ENCODE assay signal across 23 cellular contexts in genomic region chr13:50161052-50161451, GRCh38.
A peak's percentile ranks its signal among the peaks of the same experiment; 100 is the strongest.
DNase-seq lines count a peak whose midpoint lies in the region; FAIRE-seq and TF ChIP-seq lines count a peak whose summit lies in the region.
"Had no signal": no experiment of that assay in that cellular context is flagged by ENCODE, and none has a peak within 500 bp of the region (broad histone marks: within the 10 kb centered on the region; RNA-seq: fewer than 3 reads in every experiment).

No MANE protein-coding gene starts in this region.

- DNase-seq in AG08396 (ENCODE audit: low spot score), result peak; percentile 21
- DNase-seq in NCI-H226, result peak; percentile 52
- DNase-seq in brain microvascular endothelial cell, result peak; percentile 56
- peak; percentile 62 for DNase-seq in iris pigment epithelial cell (ENCODE audit: low read depth)
- no peak for DNase-seq in NCI-H2107 (lab: John Stamatoyannopoulos, UW)
- no peak for DNase-seq in NOMO-1 (lab: John Stamatoyannopoulos, UW; ENCODE audit: unreplicated experiment in 2 of 2)
- DNase-seq in GM12891 (ENCODE audit: insufficient read length, low spot score), result no peak
- DNase-seq in amniotic stem cell (lab: John Stamatoyannopoulos, UW), result no peak
- DNase-seq: activated CD4-positive, alpha-beta T cell treated with anti-CD3 and anti-CD28 coated beads, Interleukin-2, amount 10 ng/mL, durations not matched to agents 24 days and 14 days; activated CD8-positive, alpha-beta memory T cell treated with anti-CD3 and anti-CD28 coated beads, Interleukin-2, amount 50 U/mL, for 4 hours; activated gamma-delta T cell; DMS153; endodermal cell; gastrocnemius medialis; left lung; mucosa of descending colon; NCI-H2081; NCI-H524 treated with DMSO at 0.1 percent for 48 hours; stimulated activated CD4-positive, alpha-beta T cell treated with anti-CD3 and anti-CD28 coated beads, Interleukin-15, amount 100 ng/mL, for 24 hours; thyroid gland had no signal

- TF ChIP-seq POLR2A in GM12891 (IDR thresholded peaks at IDR 0.05; ENCODE audit: low read depth, low read length), result no peak

- no peaks in the 10 kb centered on the region for H3K36me3 ChIP-seq in brain microvascular endothelial cell (replicated peaks)
- H3K36me3 ChIP-seq: gastrocnemius medialis, left lung, thyroid gland had no signal

- TF ChIP-seq CTCF in brain microvascular endothelial cell (IDR thresholded peaks at IDR 0.05; ENCODE audit: low read depth, low read length, missing control alignments), result no peak

- no peak overlapping the region for H3K27ac ChIP-seq in brain microvascular endothelial cell
- H3K27ac ChIP-seq: C4-2B, gastrocnemius medialis, left lung, SK-N-MC, thyroid gland had no signal

- no peak overlapping the region for H3K4me3 ChIP-seq in brain microvascular endothelial cell (ENCODE audit: low read depth, low read length)
- H3K4me3 ChIP-seq: gastrocnemius medialis, left lung, mucosa of descending colon, SK-N-MC, thyroid gland had no signal

- no peak for FAIRE-seq in GM12891 (lab: Jason Lieb, UNC)
- FAIRE-seq: H1 had no signal

- H3K27me3 ChIP-seq in brain microvascular endothelial cell (replicated peaks), result no peaks in the 10 kb centered on the region
- H3K27me3 ChIP-seq: gastrocnemius medialis, left lung, thyroid gland had no signal

- in situ Hi-C loops in brain microvascular endothelial cell (cut with HindIII; ENCODE audit: low pct_ligation_motif_present, low sequenced_read_pairs), result no loop called here

TF ChIP-seq in GM12891, 5 proteins besides CTCF, POLR2A, EP300 and RAD21:
- no peak for TF ChIP-seq PAX5 (IDR thresholded peaks at IDR 0.05; ENCODE audit: insufficient read depth, low read length, severe bottlenecking)
- no peak for TF ChIP-seq POLR2AphosphoS5 (IDR thresholded peaks at IDR 0.05; ENCODE audit: low read depth, low read length)
- TF ChIP-seq TAF1 (IDR thresholded peaks at IDR 0.05; ENCODE audit: low read depth, low read length), result no peak
- no peak for TF ChIP-seq POU2F2 (IDR thresholded peaks at IDR 0.05; ENCODE audit: low read depth, low read length)
- no peak for TF ChIP-seq SPI1 (IDR thresholded peaks at IDR 0.05; ENCODE audit: low read depth, low read length)

Comparison
In these comparisons a context has a peak if more than half of its experiments do, and no peak if none do; other contexts are left out.
1. DNase-seq: peak in AG08396 (single experiment), NCI-H226 (single experiment), brain microvascular endothelial cell (single experiment) and iris pigment epithelial cell (single experiment); none in NCI-H2107 (single experiment), NOMO-1 (0 of 2), GM12891 (single experiment) and amniotic stem cell (single experiment).